ENCODE assay signal across 21 cellular contexts in the genomic region with DNA sequence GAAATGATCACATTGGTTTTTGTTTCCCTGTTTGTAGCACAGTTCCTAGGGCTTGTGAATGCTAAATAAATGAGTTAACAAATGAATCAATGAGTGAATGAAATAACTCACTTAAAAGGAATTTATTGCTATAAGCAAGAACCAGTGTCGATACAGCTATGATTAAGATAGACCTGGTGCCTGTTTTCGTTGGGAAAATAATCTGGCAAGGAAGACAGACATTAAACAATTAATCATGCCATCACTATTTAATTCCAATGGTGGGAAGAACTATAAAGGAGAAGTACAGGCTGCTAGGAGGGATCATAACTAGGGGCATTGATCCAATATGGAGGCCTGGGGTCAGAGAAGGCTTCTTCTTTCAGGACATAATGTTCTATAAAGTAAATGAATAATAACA. TPM values are rescaled to one million over a fixed set of nuclear protein-coding genes. Genes with fewer than 3 reads are reported as not detected.
DNase-seq lines count a peak whose midpoint lies in the region; ATAC-seq and TF ChIP-seq lines count a peak whose summit lies in the region.
"Had no signal": no experiment of that assay in that cellular context is flagged by ENCODE, and none has a peak within 500 bp of the region (broad histone marks: within the 10 kb centered on the region; RNA-seq: fewer than 3 reads in every experiment).

No MANE protein-coding gene starts in this region.

- CTCF ChIA-PET in activated CD8-positive, alpha-beta T cell treated with anti-CD3 and anti-CD28 coated beads for 36 hours (lab: Charles Lee): interaction anchor here (0.9 kb wide), 1 partner anchor 254 kb away, joined by 3 read pairs; no protein-coding TSS in a partner anchor

- H3K9me3 Mint-ChIP-seq in activated CD8-positive, alpha-beta T cell treated with anti-CD3 and anti-CD28 coated beads for 36 hours: no peaks in the 10 kb centered on the region
- H3K9me3 Mint-ChIP-seq: activated naive CD8-positive, alpha-beta T cell treated with anti-CD3 and anti-CD28 coated beads, Interleukin-2, amount 10 ng/mL, durations not matched to agents 7 days and 5 days; brain; GM23338; naive B cell had no signal

- POLR2A ChIA-PET in activated CD8-positive, alpha-beta T cell treated with anti-CD3 and anti-CD28 coated beads for 36 hours (lab: Charles Lee): no interaction called here

- no peak for TF ChIP-seq CTCF in left ventricle myocardium inferior (IDR thresholded peaks at IDR 0.05; ENCODE audit: borderline replicate concordance)
- TF ChIP-seq CTCF in body of pancreas (IDR thresholded peaks at IDR 0.05): no peak
- no peak for TF ChIP-seq CTCF in prostate gland (IDR thresholded peaks at IDR 0.05)
- TF ChIP-seq CTCF in activated CD8-positive, alpha-beta T cell treated with anti-CD3 and anti-CD28 coated beads for 36 hours (IDR thresholded peaks at IDR 0.05): no peak

- no peaks in the 10 kb centered on the region for H3K27me3 ChIP-seq in left ventricle myocardium inferior (ENCODE audit: low read depth)
- H3K27me3 ChIP-seq in body of pancreas: no peaks in the 10 kb centered on the region
- no peaks in the 10 kb centered on the region for H3K27me3 ChIP-seq in prostate gland (replicated peaks; ENCODE audit: insufficient read depth)
- H3K27me3 ChIP-seq: colonic mucosa had no signal

- H3K4me1 ChIP-seq in left ventricle myocardium inferior (peaks cover 29% of the 10 kb centered on the region), body of pancreas (peaks cover 33% of the 10 kb centered on the region), prostate gland (replicated peaks) (peaks cover 10% of the 10 kb centered on the region)

- no peaks in the 10 kb centered on the region for H3K36me3 ChIP-seq in left ventricle myocardium inferior
- no peaks in the 10 kb centered on the region for H3K36me3 ChIP-seq in body of pancreas (replicated peaks in 1 of 2; ENCODE audit: insufficient read depth in 1 of 2, low read depth in 2 of 2)
- H3K36me3 ChIP-seq in prostate gland: no peaks in the 10 kb centered on the region
- H3K36me3 ChIP-seq: colonic mucosa, WERI-Rb-1 had no signal

- DNase-seq in left ventricle myocardium inferior (no peak), Right ventricle myocardium superior (no peak), body of pancreas (no peak), prostate gland (ENCODE audit: low spot score) (no peak), NCI-H1417 (lab: John Stamatoyannopoulos, UW) (no peak)
- no peak for DNase-seq in activated CD8-positive, alpha-beta T cell treated with anti-CD3 and anti-CD28 coated beads for 36 hours
- DNase-seq: activated CD8-positive, alpha-beta memory T cell treated with anti-CD3 and anti-CD28 coated beads, Interleukin-2, amount 50 U/mL, for 4 hours; activated naive CD8-positive, alpha-beta T cell treated with anti-CD3 and anti-CD28 coated beads, Interleukin-2, amount 10 ng/mL, durations not matched to agents 7 days and 5 days; colonic mucosa; COR-L47; DMS79 treated with DMSO at 0.1 percent for 48 hours; glutamatergic neuron; naive B cell; NCI-H1417 treated with DMSO at 0.1 percent for 48 hours; T-helper 17 cell; WERI-Rb-1 had no signal

- intact Hi-C loops in left ventricle myocardium inferior (cut with micrococcal nuclease) (no loop called here), Right ventricle myocardium superior (cut with DNase I) (no loop called here), body of pancreas (cut with DNase I) (no loop called here), prostate gland (cut with DNase I) (loop anchor here (5.0 to 10.0 kb wide), 2 partner anchors 258 to 320 kb away; partner anchors contain the start of gene SH3RF1)
- intact Hi-C loops in activated CD8-positive, alpha-beta T cell treated with anti-CD3 and anti-CD28 coated beads for 36 hours (cut with micrococcal nuclease): no loop called here

- H3K27ac Mint-ChIP-seq in activated CD8-positive, alpha-beta T cell treated with anti-CD3 and anti-CD28 coated beads for 36 hours: no peak overlapping the region
- H3K27ac Mint-ChIP-seq: activated naive CD8-positive, alpha-beta T cell treated with anti-CD3 and anti-CD28 coated beads, Interleukin-2, amount 10 ng/mL, durations not matched to agents 7 days and 5 days; GM23338; naive B cell had no signal

- no peaks in the 10 kb centered on the region for H3K36me3 Mint-ChIP-seq in activated CD8-positive, alpha-beta T cell treated with anti-CD3 and anti-CD28 coated beads for 36 hours (ENCODE audit: low read depth)
- H3K36me3 Mint-ChIP-seq: activated naive CD8-positive, alpha-beta T cell treated with anti-CD3 and anti-CD28 coated beads, Interleukin-2, amount 10 ng/mL, durations not matched to agents 7 days and 5 days; brain; naive B cell had no signal

- H3K4me3 ChIP-seq in left ventricle myocardium inferior (no peak overlapping the region), body of pancreas (no peak overlapping the region), prostate gland (no peak overlapping the region)
- H3K4me3 ChIP-seq: colonic mucosa, GM23338 had no signal

- WGBS in body of pancreas, 2 donors: 6 to 14% methylated on average over 2 of the region's 2 CpGs
- WGBS in prostate gland: 6% methylated on average over 2 of the region's 2 CpGs

- H3K27ac ChIP-seq in left ventricle myocardium inferior (replicated peaks) (peak overlapping the region; percentile 74), body of pancreas (peak overlapping the region in 3 of 4 donors; percentile 88 to 89 (median 89)), prostate gland (peak overlapping the region; percentile 63 to 65)
- H3K27ac ChIP-seq: colonic mucosa, WERI-Rb-1 had no signal

- H3K4me1 Mint-ChIP-seq in activated CD8-positive, alpha-beta T cell treated with anti-CD3 and anti-CD28 coated beads for 36 hours (ENCODE audit: low read depth): peaks cover 22% of the 10 kb centered on the region

- H3K9me3 ChIP-seq in left ventricle myocardium inferior (replicated peaks): no peaks in the 10 kb centered on the region
- H3K9me3 ChIP-seq in body of pancreas: no peaks in the 10 kb centered on the region
- no peaks in the 10 kb centered on the region for H3K9me3 ChIP-seq in prostate gland
- H3K9me3 ChIP-seq: colonic mucosa had no signal

- TF ChIP-seq POLR2A in body of pancreas (IDR thresholded peaks at IDR 0.05): no peak
- TF ChIP-seq POLR2A in prostate gland (IDR thresholded peaks at IDR 0.05): no peak

- no peaks in the 10 kb centered on the region for H3K27me3 Mint-ChIP-seq in activated CD8-positive, alpha-beta T cell treated with anti-CD3 and anti-CD28 coated beads for 36 hours
- H3K27me3 Mint-ChIP-seq: activated naive CD8-positive, alpha-beta T cell treated with anti-CD3 and anti-CD28 coated beads, Interleukin-2, amount 10 ng/mL, durations not matched to agents 7 days and 5 days had no signal

- ATAC-seq in Right ventricle myocardium superior (ENCODE audit: poor library complexity) (no peak), body of pancreas (no peak), HG02938 (IDR thresholded peaks at IDR 0.05; ENCODE audit: unreplicated experiment) (no peak), GM18519 (IDR thresholded peaks at IDR 0.05; ENCODE audit: low FRiP score, unreplicated experiment) (no peak)
- ATAC-seq in activated CD8-positive, alpha-beta T cell treated with anti-CD3 and anti-CD28 coated beads for 36 hours: no peak
- ATAC-seq: Panc1, T-helper 17 cell had no signal

- no peak overlapping the region for H3K4me3 Mint-ChIP-seq in activated CD8-positive, alpha-beta T cell treated with anti-CD3 and anti-CD28 coated beads for 36 hours
- H3K4me3 Mint-ChIP-seq: activated naive CD8-positive, alpha-beta T cell treated with anti-CD3 and anti-CD28 coated beads, Interleukin-2, amount 10 ng/mL, durations not matched to agents 7 days and 5 days; GM23338; T-helper 17 cell had no signal

RNA-seq across cellular contexts. Expression of gene CBR4, which starts 4.5 kb away (rescaled TPM):
- total RNA-seq in left ventricle myocardium inferior: 25.9 TPM
- total RNA-seq in Right ventricle myocardium superior: 23.5 TPM
- 10 to 100 TPM; 24.1 to 24.4 TPM for total RNA-seq in body of pancreas
- 10 to 100 TPM; 15.6 to 23.7 TPM for total RNA-seq in prostate gland
- total RNA-seq in activated CD8-positive, alpha-beta T cell treated with anti-CD3 and anti-CD28 coated beads for 36 hours: 10 to 100 TPM; 25.8 to 26.8 TPM
